Comparison of ENCODE assay signal across 2 cellular contexts in the genomic region with DNA sequence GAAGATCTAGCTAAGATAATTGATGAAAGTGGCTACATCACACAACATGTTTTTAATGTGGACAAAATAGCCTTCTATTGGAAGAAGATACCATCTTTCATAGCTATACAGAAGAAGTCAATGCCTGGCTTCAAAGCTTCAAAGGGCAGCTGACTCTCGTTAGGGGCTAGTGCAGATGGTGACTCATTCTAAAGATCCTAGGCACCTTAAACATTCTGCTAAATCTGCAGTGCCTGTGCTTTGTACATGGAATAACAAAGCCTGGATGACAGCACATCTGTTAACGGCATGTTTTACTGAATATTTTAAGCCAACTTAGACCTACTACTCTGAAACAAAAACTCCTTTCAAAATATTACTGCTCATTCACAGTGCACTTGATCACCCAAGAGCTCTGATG.
TF ChIP-seq lines count a peak whose summit lies in the region.

No MANE protein-coding gene starts in this region.

TF ChIP-seq in HepG2, 621 proteins besides CTCF, POLR2A, EP300 and RAD21:
- TF ChIP-seq FOSL2 (CRISPR knock-in tag; IDR thresholded peaks at IDR 0.05) (peak; percentile 45), ZNF746 (CRISPR knock-in tag; IDR thresholded peaks at IDR 0.05) (no peak)

TF ChIP-seq in SK-N-SH, 30 proteins besides CTCF, POLR2A, EP300 and RAD21:
- peak; percentile 72 for TF ChIP-seq JUND (IDR thresholded peaks at IDR 0.05)
- TF ChIP-seq, protein P1, sequence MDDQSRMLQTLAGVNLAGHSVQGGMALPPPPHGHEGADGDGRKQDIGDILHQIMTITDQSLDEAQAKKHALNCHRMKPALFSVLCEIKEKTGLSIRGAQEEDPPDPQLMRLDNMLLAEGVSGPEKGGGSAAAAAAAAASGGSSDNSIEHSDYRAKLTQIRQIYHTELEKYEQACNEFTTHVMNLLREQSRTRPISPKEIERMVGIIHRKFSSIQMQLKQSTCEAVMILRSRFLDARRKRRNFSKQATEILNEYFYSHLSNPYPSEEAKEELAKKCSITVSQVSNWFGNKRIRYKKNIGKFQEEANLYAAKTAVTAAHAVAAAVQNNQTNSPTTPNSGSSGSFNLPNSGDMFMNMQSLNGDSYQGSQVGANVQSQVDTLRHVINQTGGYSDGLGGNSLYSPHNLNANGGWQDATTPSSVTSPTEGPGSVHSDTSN (IDR thresholded peaks at IDR 0.05), result peak; percentile 58
- TF ChIP-seq GATA2 (CRISPR knock-in tag; IDR thresholded peaks at IDR 0.05), result no peak
- peak; percentile 96 for TF ChIP-seq TCF12 (IDR thresholded peaks at IDR 0.05)
- no peak for TF ChIP-seq POLR2AphosphoS5 (IDR thresholded peaks at IDR 0.05; ENCODE audit: low read depth, low read length)
- TF ChIP-seq, protein P2, sequence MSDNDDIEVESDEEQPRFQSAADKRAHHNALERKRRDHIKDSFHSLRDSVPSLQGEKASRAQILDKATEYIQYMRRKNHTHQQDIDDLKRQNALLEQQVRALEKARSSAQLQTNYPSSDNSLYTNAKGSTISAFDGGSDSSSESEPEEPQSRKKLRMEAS (IDR thresholded peaks at IDR 0.05; ENCODE audit: low read depth), result peak; percentile 78
- TF ChIP-seq ELF1 (IDR thresholded peaks at IDR 0.05), result no peak
- peak; percentile 46; the same call in 1 of the 2 replicates for TF ChIP-seq FOSL2 (IDR thresholded peaks at IDR 0.05; ENCODE audit: borderline replicate concordance, low read depth)
